Comparison of ENCODE assay signal across 1 cellular context in the genomic region with DNA sequence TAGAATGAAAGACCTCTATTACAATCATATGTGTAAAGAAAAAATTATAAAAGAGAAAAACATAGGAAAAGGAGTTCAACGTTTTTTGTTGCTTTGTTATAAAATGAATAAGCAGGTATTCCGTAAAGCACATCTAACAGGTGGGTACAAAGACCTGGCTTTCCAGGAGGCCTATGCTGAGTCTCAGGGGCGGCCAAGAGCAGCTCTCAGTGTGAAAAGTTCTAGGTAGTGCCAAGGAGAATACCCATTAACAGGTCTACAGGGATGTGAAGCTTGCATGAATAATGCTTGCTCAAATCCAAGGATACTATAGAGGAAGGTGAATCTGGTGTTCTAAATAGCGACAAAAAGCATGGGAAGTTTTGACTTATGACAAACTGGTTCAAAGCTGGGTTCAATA.
TF ChIP-seq lines count a peak whose summit lies in the region.

No MANE protein-coding gene starts in this region.

TF ChIP-seq in H1, 55 proteins besides CTCF, POLR2A, EP300 and RAD21 (continued from another document):
- TF ChIP-seq, protein P1, sequence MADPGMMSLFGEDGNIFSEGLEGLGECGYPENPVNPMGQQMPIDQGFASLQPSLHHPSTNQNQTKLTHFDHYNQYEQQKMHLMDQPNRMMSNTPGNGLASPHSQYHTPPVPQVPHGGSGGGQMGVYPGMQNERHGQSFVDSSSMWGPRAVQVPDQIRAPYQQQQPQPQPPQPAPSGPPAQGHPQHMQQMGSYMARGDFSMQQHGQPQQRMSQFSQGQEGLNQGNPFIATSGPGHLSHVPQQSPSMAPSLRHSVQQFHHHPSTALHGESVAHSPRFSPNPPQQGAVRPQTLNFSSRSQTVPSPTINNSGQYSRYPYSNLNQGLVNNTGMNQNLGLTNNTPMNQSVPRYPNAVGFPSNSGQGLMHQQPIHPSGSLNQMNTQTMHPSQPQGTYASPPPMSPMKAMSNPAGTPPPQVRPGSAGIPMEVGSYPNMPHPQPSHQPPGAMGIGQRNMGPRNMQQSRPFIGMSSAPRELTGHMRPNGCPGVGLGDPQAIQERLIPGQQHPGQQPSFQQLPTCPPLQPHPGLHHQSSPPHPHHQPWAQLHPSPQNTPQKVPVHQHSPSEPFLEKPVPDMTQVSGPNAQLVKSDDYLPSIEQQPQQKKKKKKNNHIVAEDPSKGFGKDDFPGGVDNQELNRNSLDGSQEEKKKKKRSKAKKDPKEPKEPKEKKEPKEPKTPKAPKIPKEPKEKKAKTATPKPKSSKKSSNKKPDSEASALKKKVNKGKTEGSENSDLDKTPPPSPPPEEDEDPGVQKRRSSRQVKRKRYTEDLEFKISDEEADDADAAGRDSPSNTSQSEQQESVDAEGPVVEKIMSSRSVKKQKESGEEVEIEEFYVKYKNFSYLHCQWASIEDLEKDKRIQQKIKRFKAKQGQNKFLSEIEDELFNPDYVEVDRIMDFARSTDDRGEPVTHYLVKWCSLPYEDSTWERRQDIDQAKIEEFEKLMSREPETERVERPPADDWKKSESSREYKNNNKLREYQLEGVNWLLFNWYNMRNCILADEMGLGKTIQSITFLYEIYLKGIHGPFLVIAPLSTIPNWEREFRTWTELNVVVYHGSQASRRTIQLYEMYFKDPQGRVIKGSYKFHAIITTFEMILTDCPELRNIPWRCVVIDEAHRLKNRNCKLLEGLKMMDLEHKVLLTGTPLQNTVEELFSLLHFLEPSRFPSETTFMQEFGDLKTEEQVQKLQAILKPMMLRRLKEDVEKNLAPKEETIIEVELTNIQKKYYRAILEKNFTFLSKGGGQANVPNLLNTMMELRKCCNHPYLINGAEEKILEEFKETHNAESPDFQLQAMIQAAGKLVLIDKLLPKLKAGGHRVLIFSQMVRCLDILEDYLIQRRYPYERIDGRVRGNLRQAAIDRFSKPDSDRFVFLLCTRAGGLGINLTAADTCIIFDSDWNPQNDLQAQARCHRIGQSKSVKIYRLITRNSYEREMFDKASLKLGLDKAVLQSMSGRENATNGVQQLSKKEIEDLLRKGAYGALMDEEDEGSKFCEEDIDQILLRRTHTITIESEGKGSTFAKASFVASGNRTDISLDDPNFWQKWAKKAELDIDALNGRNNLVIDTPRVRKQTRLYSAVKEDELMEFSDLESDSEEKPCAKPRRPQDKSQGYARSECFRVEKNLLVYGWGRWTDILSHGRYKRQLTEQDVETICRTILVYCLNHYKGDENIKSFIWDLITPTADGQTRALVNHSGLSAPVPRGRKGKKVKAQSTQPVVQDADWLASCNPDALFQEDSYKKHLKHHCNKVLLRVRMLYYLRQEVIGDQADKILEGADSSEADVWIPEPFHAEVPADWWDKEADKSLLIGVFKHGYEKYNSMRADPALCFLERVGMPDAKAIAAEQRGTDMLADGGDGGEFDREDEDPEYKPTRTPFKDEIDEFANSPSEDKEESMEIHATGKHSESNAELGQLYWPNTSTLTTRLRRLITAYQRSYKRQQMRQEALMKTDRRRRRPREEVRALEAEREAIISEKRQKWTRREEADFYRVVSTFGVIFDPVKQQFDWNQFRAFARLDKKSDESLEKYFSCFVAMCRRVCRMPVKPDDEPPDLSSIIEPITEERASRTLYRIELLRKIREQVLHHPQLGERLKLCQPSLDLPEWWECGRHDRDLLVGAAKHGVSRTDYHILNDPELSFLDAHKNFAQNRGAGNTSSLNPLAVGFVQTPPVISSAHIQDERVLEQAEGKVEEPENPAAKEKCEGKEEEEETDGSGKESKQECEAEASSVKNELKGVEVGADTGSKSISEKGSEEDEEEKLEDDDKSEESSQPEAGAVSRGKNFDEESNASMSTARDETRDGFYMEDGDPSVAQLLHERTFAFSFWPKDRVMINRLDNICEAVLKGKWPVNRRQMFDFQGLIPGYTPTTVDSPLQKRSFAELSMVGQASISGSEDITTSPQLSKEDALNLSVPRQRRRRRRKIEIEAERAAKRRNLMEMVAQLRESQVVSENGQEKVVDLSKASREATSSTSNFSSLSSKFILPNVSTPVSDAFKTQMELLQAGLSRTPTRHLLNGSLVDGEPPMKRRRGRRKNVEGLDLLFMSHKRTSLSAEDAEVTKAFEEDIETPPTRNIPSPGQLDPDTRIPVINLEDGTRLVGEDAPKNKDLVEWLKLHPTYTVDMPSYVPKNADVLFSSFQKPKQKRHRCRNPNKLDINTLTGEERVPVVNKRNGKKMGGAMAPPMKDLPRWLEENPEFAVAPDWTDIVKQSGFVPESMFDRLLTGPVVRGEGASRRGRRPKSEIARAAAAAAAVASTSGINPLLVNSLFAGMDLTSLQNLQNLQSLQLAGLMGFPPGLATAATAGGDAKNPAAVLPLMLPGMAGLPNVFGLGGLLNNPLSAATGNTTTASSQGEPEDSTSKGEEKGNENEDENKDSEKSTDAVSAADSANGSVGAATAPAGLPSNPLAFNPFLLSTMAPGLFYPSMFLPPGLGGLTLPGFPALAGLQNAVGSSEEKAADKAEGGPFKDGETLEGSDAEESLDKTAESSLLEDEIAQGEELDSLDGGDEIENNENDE (IDR thresholded peaks at IDR 0.05; ENCODE audit: insufficient replicate concordance, low read length) = no peak
- TF ChIP-seq KDM4A (IDR thresholded peaks at IDR 0.05; ENCODE audit: low read depth, low read length, severe bottlenecking) (no peak), CREB1 (IDR thresholded peaks at IDR 0.05) (no peak), BCL11A (IDR thresholded peaks at IDR 0.05; ENCODE audit: low read depth in 2 of 2, low read length in 2 of 2) (no peak), KDM5A (IDR thresholded peaks at IDR 0.05; ENCODE audit: low read length) (no peak), RXRA (IDR thresholded peaks at IDR 0.05; ENCODE audit: insufficient read depth, low read depth, low read length) (no peak), CBX5 (IDR thresholded peaks at IDR 0.05; ENCODE audit: low read depth, low read length) (no peak), TAF1 (IDR thresholded peaks at IDR 0.05; ENCODE audit: low read depth, low read length) (no peak), FOSL1 (IDR thresholded peaks at IDR 0.05; ENCODE audit: insufficient read depth, low read depth, low read length) (no peak), CHD2 (IDR thresholded peaks at IDR 0.05; ENCODE audit: low read length) (no peak), GABPA (IDR thresholded peaks at IDR 0.05; ENCODE audit: borderline replicate concordance, insufficient read depth, low read length) (no peak), KDM1A (IDR thresholded peaks at IDR 0.05; ENCODE audit: borderline replicate concordance, low read length) (no peak), HDAC6 (IDR thresholded peaks at IDR 0.05; ENCODE audit: low read depth, low read length) (no peak), HDAC2 (IDR thresholded peaks at IDR 0.05; ENCODE audit: borderline replicate concordance in 1 of 2, low read depth in 2 of 2, low read length in 2 of 2) (no peak), EGR1 (IDR thresholded peaks at IDR 0.05; ENCODE audit: borderline replicate concordance, low read depth, low read length) (no peak)
- TF ChIP-seq, protein P2, sequence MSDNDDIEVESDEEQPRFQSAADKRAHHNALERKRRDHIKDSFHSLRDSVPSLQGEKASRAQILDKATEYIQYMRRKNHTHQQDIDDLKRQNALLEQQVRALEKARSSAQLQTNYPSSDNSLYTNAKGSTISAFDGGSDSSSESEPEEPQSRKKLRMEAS (IDR thresholded peaks at IDR 0.05) = no peak
